8 cellular contexts compared by ENCODE assay signal in genomic region chrX:19343085-19343461, GRCh38. TPM values are rescaled to one million over a fixed set of nuclear protein-coding genes. Genes with fewer than 3 reads are reported as not detected.
DNase-seq lines count a peak whose midpoint lies in the region; ATAC-seq and TF ChIP-seq lines count a peak whose summit lies in the region.

No MANE protein-coding gene starts in this region.

- peak overlapping the region; percentile 93 for H3K27ac ChIP-seq in C4-2B

- TF ChIP-seq CTCF in C4-2B (conservative IDR thresholded peaks at IDR 0.05), result no peak
- TF ChIP-seq CTCF in neural crest cell (conservative IDR thresholded peaks at IDR 0.05), result no peak

- no peak for ATAC-seq in GM19467 (IDR thresholded peaks at IDR 0.05; ENCODE audit: unreplicated experiment)

- peaks cover 21% of the 10 kb centered on the region for H3K4me1 Mint-ChIP-seq in dendritic cell treated with granulocyte-macrophage colony-stimulating factor and Interleukin-4, amounts not matched to agents 40 ng/mL and 50 ng/mL, for 4 days (ENCODE audit: low read depth)
- H3K4me1 Mint-ChIP-seq in neural crest cell, result peaks cover 15% of the 10 kb centered on the region

- peak overlapping the region; percentile 67 for H3K4me3 Mint-ChIP-seq in dendritic cell treated with granulocyte-macrophage colony-stimulating factor and Interleukin-4, amounts not matched to agents 40 ng/mL and 50 ng/mL, for 4 days
- H3K4me3 Mint-ChIP-seq in neural crest cell, result peak overlapping the region; percentile 93

- intact Hi-C loops in dendritic cell treated with granulocyte-macrophage colony-stimulating factor and Interleukin-4, amounts not matched to agents 40 ng/mL and 50 ng/mL, for 4 days (cut with micrococcal nuclease), result loop anchor here (10.0 kb wide), 1 partner anchor 918 kb away; the partner anchor contains the start of gene CDKL5

- DNase-seq in MG63 (no peak), neural crest cell (ENCODE audit: low read depth, low spot score) (no peak), NCI-H187 (lab: John Stamatoyannopoulos, UW) (no peak), hepatic stellate cell (ENCODE audit: low spot score) (no peak)
- DNase-seq in stimulated activated CD4-positive, alpha-beta T cell treated with anti-CD3 and anti-CD28 coated beads, Interleukin-15, amount 100 ng/mL, for 24 hours, result no peak

- H3K27me3 Mint-ChIP-seq in dendritic cell treated with granulocyte-macrophage colony-stimulating factor and Interleukin-4, amounts not matched to agents 40 ng/mL and 50 ng/mL, for 4 days, result no peaks in the 10 kb centered on the region
- no peaks in the 10 kb centered on the region for H3K27me3 Mint-ChIP-seq in neural crest cell (ENCODE audit: low read depth)

- no peaks in the 10 kb centered on the region for H3K9me3 ChIP-seq in MG63

- no peaks in the 10 kb centered on the region for H3K9me3 Mint-ChIP-seq in dendritic cell treated with granulocyte-macrophage colony-stimulating factor and Interleukin-4, amounts not matched to agents 40 ng/mL and 50 ng/mL, for 4 days
- no peaks in the 10 kb centered on the region for H3K9me3 Mint-ChIP-seq in neural crest cell

- H3K4me3 ChIP-seq in MG63, result peak overlapping the region; percentile 83

- H3K36me3 Mint-ChIP-seq in dendritic cell treated with granulocyte-macrophage colony-stimulating factor and Interleukin-4, amounts not matched to agents 40 ng/mL and 50 ng/mL, for 4 days (ENCODE audit: low read depth), result peaks cover 6% of the 10 kb centered on the region
- H3K36me3 Mint-ChIP-seq in neural crest cell (ENCODE audit: low read depth), result no peaks in the 10 kb centered on the region

- H3K36me3 ChIP-seq in MG63, result peaks cover 2% of the 10 kb centered on the region; the same call in 1 of the 2 replicates

- peak overlapping the region; percentile 86 for H3K27ac Mint-ChIP-seq in dendritic cell treated with granulocyte-macrophage colony-stimulating factor and Interleukin-4, amounts not matched to agents 40 ng/mL and 50 ng/mL, for 4 days
- H3K27ac Mint-ChIP-seq in neural crest cell (ENCODE audit: unreplicated experiment), result peak overlapping the region; percentile 94

- no peaks in the 10 kb centered on the region for H3K27me3 ChIP-seq in MG63

RNA-seq across cellular contexts. Expression of gene PDHA1, which starts 0.7 kb away (rescaled TPM):
- 158 and 347 TPM in 2 replicates for total RNA-seq in MG63 (2014; rRNA removed; shearing (Covaris generic); ENCODE audit: low replicate concordance)
- 175 and 178 TPM in 2 replicates for total RNA-seq in neural crest cell
